In genomic region chr6:138529510-138529909, GRCh38 we compare ENCODE assay signal across 1 cellular context.
TF ChIP-seq lines count a peak whose summit lies in the region.

No MANE protein-coding gene starts in this region.

TF ChIP-seq in GM23338, 12 proteins besides CTCF, POLR2A, EP300 and RAD21 (continued from another document):
- TF ChIP-seq EZH2 (IDR thresholded peaks at IDR 0.05; ENCODE audit: low read depth, unreplicated experiment) (no peak), ZNF462 (CRISPR knock-in tag; IDR thresholded peaks at IDR 0.05) (no peak), POLR2AphosphoS5 (IDR thresholded peaks at IDR 0.05; ENCODE audit: low read depth) (no peak), REST (IDR thresholded peaks at IDR 0.05; ENCODE audit: unreplicated experiment) (no peak), EZH2phosphoT487 (IDR thresholded peaks at IDR 0.05; ENCODE audit: unreplicated experiment) (no peak), ZNF331 (CRISPR knock-in tag; IDR thresholded peaks at IDR 0.05; ENCODE audit: low read depth) (no peak), NANOG (IDR thresholded peaks at IDR 0.05; ENCODE audit: borderline replicate concordance) (no peak), ETS1 (IDR thresholded peaks at IDR 0.05) (no peak), STAT1 (IDR thresholded peaks at IDR 0.05; ENCODE audit: unreplicated experiment) (no peak)
